ENCODE assay signal across 27 cellular contexts in genomic region chr4:150447356-150447755, GRCh38.
"Had no signal": no experiment of that assay in that cellular context is flagged by ENCODE, and none has a peak within 500 bp of the region (broad histone marks: within the 10 kb centered on the region; RNA-seq: fewer than 3 reads in every experiment).

No MANE protein-coding gene starts in this region.

- ATAC-seq: esophagus mucosa; gastroesophageal sphincter; heart left ventricle; left cardiac atrium; left lung; naive thymus-derived CD8-positive, alpha-beta T cell; psoas muscle; right cardiac atrium; stimulated activated effector memory CD8-positive, alpha-beta T cell treated with anti-CD3 and anti-CD28 coated beads, Interleukin-12 subunit alpha, Interleukin-12 subunit beta, amount 100 ng/mL, for 72 hours had no signal

- H3K36me3 ChIP-seq: gastroesophageal sphincter, heart left ventricle, left lung, ovary, stomach, tibial artery had no signal

- H3K4me1 ChIP-seq: gastroesophageal sphincter, heart left ventricle, left lung, psoas muscle, stomach, testis, tibial artery had no signal

- H3K36me3 Mint-ChIP-seq: stimulated activated effector memory CD8-positive, alpha-beta T cell treated with anti-CD3 and anti-CD28 coated beads, Interleukin-12 subunit alpha, Interleukin-12 subunit beta, amount 100 ng/mL, for 72 hours; type B pancreatic cell had no signal

- H3K27ac Mint-ChIP-seq: naive thymus-derived CD8-positive, alpha-beta T cell; nephron progenitor cell; stimulated activated effector memory CD8-positive, alpha-beta T cell treated with anti-CD3 and anti-CD28 coated beads, Interleukin-12 subunit alpha, Interleukin-12 subunit beta, amount 100 ng/mL, for 72 hours; type B pancreatic cell had no signal

- H3K27ac ChIP-seq: dorsolateral prefrontal cortex, epithelial cell of prostate, gastroesophageal sphincter, heart left ventricle, hepatocyte, left lung, ovary, psoas muscle, sigmoid colon, stomach, testis, tibial artery had no signal

- H3K27me3 Mint-ChIP-seq: naive thymus-derived CD8-positive, alpha-beta T cell; type B pancreatic cell had no signal

- H3K4me1 Mint-ChIP-seq: nephron progenitor cell; stimulated activated effector memory CD8-positive, alpha-beta T cell treated with anti-CD3 and anti-CD28 coated beads, Interleukin-12 subunit alpha, Interleukin-12 subunit beta, amount 100 ng/mL, for 72 hours had no signal

- DNase-seq: dorsolateral prefrontal cortex; effector CD4-positive, alpha-beta T cell; foreskin fibroblast; heart left ventricle; left cardiac atrium; left lung; mammary epithelial cell; naive thymus-derived CD8-positive, alpha-beta T cell; nephron progenitor cell; occipital lobe; ovary; posterior cingulate gyrus; psoas muscle; right cardiac atrium; sigmoid colon; stimulated activated CD4-positive, alpha-beta T cell treated with anti-CD3 and anti-CD28 coated beads, Interleukin-2, amount 100 ng/mL, for 24 hours; stimulated activated CD4-positive, alpha-beta T cell treated with anti-CD3 and anti-CD28 coated beads, Interleukin-4, amount 100 ng/mL, for 24 hours; stimulated activated naive CD4-positive, alpha-beta T cell treated with Interleukin-2 at 50 U/mL for 16 hours; stomach; testis; tibial artery had no signal

- H3K9me3 ChIP-seq: left lung, ovary, psoas muscle, sigmoid colon, stomach, testis, tibial artery had no signal

- H3K9me3 Mint-ChIP-seq: nephron progenitor cell; stimulated activated effector memory CD8-positive, alpha-beta T cell treated with anti-CD3 and anti-CD28 coated beads, Interleukin-12 subunit alpha, Interleukin-12 subunit beta, amount 100 ng/mL, for 72 hours had no signal

- H3K4me3 ChIP-seq: dorsolateral prefrontal cortex, gastroesophageal sphincter, heart left ventricle, hepatocyte, left lung, ovary, psoas muscle, sigmoid colon, stomach, testis, tibial artery had no signal

- H3K4me3 Mint-ChIP-seq: naive thymus-derived CD8-positive, alpha-beta T cell; nephron progenitor cell; stimulated activated effector memory CD8-positive, alpha-beta T cell treated with anti-CD3 and anti-CD28 coated beads, Interleukin-12 subunit alpha, Interleukin-12 subunit beta, amount 100 ng/mL, for 72 hours; type B pancreatic cell had no signal

- H3K27me3 ChIP-seq: dorsolateral prefrontal cortex, gastroesophageal sphincter, heart left ventricle, hepatocyte, left lung, ovary, sigmoid colon, stomach, testis, tibial artery had no signal
